Comparison of ENCODE assay signal across 2 cellular contexts in the genomic region with DNA sequence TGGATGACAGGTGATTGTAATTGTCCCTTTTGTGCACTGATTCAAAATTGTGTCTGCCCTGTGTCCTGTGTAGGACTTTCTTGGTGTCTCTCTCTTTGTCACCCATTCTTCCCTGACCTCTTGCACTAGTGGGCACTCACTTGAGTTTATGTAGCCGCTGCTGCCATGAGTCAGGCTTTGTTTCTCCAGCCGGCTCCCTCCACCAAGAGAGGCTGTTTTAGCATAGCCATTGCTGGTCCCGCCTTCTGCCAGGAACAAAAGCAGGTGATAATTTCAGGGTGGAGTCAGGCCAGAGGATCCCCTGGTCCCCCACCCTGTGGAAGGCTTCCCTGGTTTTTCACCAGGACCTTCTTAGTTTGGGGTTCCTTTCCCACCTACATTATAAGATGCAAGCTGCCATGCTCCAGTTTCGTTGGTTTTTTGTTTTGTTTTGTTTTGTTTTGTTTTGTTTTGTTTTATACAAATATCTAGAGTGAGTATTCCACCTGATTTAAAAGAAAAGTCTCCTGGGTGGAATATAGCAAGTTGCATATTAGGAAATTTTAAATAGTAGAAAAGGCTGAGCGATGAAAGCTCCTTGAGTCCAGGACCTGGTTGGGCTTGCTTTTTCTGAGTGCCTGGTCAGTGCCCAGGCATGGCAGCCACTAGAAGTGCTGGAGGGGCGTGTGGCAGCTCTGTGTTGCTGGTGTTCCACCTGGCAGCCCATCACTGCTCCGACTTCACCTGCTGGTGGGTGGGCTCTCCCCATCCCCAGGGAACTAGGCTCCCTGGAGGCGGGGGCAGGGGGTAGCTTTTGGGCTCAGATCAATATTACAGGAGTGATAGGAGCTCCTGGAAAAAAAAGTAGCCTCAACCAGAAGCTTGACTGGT.
TF ChIP-seq lines count a peak whose summit lies in the region.

No MANE protein-coding gene starts in this region.

TF ChIP-seq in WTC11, 78 proteins besides CTCF, POLR2A, EP300 and RAD21:
- TF ChIP-seq SP1 (CRISPR knock-in tag; conservative IDR thresholded peaks at IDR 0.05) (no peak), CBFB (CRISPR knock-in tag; IDR thresholded peaks at IDR 0.05; ENCODE audit: low read depth) (no peak), TEAD1 (CRISPR knock-in tag; IDR thresholded peaks at IDR 0.05) (no peak), NFE2L1 (CRISPR knock-in tag; IDR thresholded peaks at IDR 0.05) (no peak), TCF7 (CRISPR knock-in tag; IDR thresholded peaks at IDR 0.05; ENCODE audit: low read depth) (no peak)
- TF ChIP-seq, protein P1, sequence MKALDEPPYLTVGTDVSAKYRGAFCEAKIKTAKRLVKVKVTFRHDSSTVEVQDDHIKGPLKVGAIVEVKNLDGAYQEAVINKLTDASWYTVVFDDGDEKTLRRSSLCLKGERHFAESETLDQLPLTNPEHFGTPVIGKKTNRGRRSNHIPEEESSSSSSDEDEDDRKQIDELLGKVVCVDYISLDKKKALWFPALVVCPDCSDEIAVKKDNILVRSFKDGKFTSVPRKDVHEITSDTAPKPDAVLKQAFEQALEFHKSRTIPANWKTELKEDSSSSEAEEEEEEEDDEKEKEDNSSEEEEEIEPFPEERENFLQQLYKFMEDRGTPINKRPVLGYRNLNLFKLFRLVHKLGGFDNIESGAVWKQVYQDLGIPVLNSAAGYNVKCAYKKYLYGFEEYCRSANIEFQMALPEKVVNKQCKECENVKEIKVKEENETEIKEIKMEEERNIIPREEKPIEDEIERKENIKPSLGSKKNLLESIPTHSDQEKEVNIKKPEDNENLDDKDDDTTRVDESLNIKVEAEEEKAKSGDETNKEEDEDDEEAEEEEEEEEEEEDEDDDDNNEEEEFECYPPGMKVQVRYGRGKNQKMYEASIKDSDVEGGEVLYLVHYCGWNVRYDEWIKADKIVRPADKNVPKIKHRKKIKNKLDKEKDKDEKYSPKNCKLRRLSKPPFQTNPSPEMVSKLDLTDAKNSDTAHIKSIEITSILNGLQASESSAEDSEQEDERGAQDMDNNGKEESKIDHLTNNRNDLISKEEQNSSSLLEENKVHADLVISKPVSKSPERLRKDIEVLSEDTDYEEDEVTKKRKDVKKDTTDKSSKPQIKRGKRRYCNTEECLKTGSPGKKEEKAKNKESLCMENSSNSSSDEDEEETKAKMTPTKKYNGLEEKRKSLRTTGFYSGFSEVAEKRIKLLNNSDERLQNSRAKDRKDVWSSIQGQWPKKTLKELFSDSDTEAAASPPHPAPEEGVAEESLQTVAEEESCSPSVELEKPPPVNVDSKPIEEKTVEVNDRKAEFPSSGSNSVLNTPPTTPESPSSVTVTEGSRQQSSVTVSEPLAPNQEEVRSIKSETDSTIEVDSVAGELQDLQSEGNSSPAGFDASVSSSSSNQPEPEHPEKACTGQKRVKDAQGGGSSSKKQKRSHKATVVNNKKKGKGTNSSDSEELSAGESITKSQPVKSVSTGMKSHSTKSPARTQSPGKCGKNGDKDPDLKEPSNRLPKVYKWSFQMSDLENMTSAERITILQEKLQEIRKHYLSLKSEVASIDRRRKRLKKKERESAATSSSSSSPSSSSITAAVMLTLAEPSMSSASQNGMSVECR (CRISPR knock-in tag; IDR thresholded peaks at IDR 0.05; ENCODE audit: borderline replicate concordance), result no peak
- TF ChIP-seq, protein P2, sequence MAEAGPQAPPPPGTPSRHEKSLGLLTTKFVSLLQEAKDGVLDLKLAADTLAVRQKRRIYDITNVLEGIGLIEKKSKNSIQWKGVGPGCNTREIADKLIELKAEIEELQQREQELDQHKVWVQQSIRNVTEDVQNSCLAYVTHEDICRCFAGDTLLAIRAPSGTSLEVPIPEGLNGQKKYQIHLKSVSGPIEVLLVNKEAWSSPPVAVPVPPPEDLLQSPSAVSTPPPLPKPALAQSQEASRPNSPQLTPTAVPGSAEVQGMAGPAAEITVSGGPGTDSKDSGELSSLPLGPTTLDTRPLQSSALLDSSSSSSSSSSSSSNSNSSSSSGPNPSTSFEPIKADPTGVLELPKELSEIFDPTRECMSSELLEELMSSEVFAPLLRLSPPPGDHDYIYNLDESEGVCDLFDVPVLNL (CRISPR knock-in tag; IDR thresholded peaks at IDR 0.05; ENCODE audit: borderline replicate concordance, low read depth), result no peak
TF ChIP-seq in WTC11: peak in this region for 0.

TF ChIP-seq in SK-N-SH treated with all-trans-retinoic acid at 6 μM for 48 hours, 23 proteins besides CTCF, POLR2A, EP300 and RAD21:
- TF ChIP-seq GLIS3 (CRISPR knock-in tag; IDR thresholded peaks at IDR 0.05), result no peak
- TF ChIP-seq ZNF70 (CRISPR knock-in tag; IDR thresholded peaks at IDR 0.05), result no peak
- TF ChIP-seq, protein P3, sequence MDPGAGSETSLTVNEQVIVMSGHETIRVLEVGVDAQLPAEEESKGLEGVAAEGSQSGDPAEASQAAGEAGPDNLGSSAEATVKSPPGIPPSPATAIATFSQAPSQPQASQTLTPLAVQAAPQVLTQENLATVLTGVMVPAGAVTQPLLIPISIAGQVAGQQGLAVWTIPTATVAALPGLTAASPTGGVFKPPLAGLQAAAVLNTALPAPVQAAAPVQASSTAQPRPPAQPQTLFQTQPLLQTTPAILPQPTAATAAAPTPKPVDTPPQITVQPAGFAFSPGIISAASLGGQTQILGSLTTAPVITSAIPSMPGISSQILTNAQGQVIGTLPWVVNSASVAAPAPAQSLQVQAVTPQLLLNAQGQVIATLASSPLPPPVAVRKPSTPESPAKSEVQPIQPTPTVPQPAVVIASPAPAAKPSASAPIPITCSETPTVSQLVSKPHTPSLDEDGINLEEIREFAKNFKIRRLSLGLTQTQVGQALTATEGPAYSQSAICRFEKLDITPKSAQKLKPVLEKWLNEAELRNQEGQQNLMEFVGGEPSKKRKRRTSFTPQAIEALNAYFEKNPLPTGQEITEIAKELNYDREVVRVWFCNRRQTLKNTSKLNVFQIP (CRISPR knock-in tag; IDR thresholded peaks at IDR 0.05; ENCODE audit: borderline replicate concordance, low read depth), result no peak
- TF ChIP-seq ZFP3 (CRISPR knock-in tag; IDR thresholded peaks at IDR 0.05), result no peak
- no peak for TF ChIP-seq CSDC2 (CRISPR knock-in tag; IDR thresholded peaks at IDR 0.05)
- no peak for TF ChIP-seq ZNF8 (CRISPR knock-in tag; IDR thresholded peaks at IDR 0.05)
- TF ChIP-seq, protein P4, sequence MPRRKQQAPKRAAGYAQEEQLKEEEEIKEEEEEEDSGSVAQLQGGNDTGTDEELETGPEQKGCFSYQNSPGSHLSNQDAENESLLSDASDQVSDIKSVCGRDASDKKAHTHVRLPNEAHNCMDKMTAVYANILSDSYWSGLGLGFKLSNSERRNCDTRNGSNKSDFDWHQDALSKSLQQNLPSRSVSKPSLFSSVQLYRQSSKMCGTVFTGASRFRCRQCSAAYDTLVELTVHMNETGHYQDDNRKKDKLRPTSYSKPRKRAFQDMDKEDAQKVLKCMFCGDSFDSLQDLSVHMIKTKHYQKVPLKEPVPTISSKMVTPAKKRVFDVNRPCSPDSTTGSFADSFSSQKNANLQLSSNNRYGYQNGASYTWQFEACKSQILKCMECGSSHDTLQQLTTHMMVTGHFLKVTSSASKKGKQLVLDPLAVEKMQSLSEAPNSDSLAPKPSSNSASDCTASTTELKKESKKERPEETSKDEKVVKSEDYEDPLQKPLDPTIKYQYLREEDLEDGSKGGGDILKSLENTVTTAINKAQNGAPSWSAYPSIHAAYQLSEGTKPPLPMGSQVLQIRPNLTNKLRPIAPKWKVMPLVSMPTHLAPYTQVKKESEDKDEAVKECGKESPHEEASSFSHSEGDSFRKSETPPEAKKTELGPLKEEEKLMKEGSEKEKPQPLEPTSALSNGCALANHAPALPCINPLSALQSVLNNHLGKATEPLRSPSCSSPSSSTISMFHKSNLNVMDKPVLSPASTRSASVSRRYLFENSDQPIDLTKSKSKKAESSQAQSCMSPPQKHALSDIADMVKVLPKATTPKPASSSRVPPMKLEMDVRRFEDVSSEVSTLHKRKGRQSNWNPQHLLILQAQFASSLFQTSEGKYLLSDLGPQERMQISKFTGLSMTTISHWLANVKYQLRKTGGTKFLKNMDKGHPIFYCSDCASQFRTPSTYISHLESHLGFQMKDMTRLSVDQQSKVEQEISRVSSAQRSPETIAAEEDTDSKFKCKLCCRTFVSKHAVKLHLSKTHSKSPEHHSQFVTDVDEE (CRISPR knock-in tag; IDR thresholded peaks at IDR 0.05), result no peak
- TF ChIP-seq ZNF565 (CRISPR knock-in tag; conservative IDR thresholded peaks at IDR 0.05; ENCODE audit: low read depth), result no peak
- TF ChIP-seq ZFP30 (CRISPR knock-in tag; IDR thresholded peaks at IDR 0.05), result no peak
- no peak for TF ChIP-seq PPARA (CRISPR knock-in tag; IDR thresholded peaks at IDR 0.05; ENCODE audit: borderline replicate concordance)
- no peak for TF ChIP-seq BACH2 (CRISPR knock-in tag; IDR thresholded peaks at IDR 0.05; ENCODE audit: borderline replicate concordance)
- TF ChIP-seq, protein P5, sequence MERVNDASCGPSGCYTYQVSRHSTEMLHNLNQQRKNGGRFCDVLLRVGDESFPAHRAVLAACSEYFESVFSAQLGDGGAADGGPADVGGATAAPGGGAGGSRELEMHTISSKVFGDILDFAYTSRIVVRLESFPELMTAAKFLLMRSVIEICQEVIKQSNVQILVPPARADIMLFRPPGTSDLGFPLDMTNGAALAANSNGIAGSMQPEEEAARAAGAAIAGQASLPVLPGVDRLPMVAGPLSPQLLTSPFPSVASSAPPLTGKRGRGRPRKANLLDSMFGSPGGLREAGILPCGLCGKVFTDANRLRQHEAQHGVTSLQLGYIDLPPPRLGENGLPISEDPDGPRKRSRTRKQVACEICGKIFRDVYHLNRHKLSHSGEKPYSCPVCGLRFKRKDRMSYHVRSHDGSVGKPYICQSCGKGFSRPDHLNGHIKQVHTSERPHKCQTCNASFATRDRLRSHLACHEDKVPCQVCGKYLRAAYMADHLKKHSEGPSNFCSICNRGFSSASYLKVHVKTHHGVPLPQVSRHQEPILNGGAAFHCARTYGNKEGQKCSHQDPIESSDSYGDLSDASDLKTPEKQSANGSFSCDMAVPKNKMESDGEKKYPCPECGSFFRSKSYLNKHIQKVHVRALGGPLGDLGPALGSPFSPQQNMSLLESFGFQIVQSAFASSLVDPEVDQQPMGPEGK (CRISPR knock-in tag; IDR thresholded peaks at IDR 0.05; ENCODE audit: borderline replicate concordance), result no peak
- no peak for TF ChIP-seq ZC3H10 (CRISPR knock-in tag; IDR thresholded peaks at IDR 0.05)
- TF ChIP-seq, protein P6, sequence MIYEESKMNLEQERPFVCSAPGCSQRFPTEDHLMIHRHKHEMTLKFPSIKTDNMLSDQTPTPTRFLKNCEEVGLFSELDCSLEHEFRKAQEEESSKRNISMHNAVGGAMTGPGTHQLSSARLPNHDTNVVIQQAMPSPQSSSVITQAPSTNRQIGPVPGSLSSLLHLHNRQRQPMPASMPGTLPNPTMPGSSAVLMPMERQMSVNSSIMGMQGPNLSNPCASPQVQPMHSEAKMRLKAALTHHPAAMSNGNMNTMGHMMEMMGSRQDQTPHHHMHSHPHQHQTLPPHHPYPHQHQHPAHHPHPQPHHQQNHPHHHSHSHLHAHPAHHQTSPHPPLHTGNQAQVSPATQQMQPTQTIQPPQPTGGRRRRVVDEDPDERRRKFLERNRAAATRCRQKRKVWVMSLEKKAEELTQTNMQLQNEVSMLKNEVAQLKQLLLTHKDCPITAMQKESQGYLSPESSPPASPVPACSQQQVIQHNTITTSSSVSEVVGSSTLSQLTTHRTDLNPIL (CRISPR knock-in tag; IDR thresholded peaks at IDR 0.05; ENCODE audit: low read depth), result no peak
- TF ChIP-seq TCF4 (CRISPR knock-in tag; IDR thresholded peaks at IDR 0.05; ENCODE audit: borderline replicate concordance), result no peak
- no peak for TF ChIP-seq ARNTL (CRISPR knock-in tag; IDR thresholded peaks at IDR 0.05; ENCODE audit: borderline replicate concordance, low read depth)
- TF ChIP-seq, protein P7, sequence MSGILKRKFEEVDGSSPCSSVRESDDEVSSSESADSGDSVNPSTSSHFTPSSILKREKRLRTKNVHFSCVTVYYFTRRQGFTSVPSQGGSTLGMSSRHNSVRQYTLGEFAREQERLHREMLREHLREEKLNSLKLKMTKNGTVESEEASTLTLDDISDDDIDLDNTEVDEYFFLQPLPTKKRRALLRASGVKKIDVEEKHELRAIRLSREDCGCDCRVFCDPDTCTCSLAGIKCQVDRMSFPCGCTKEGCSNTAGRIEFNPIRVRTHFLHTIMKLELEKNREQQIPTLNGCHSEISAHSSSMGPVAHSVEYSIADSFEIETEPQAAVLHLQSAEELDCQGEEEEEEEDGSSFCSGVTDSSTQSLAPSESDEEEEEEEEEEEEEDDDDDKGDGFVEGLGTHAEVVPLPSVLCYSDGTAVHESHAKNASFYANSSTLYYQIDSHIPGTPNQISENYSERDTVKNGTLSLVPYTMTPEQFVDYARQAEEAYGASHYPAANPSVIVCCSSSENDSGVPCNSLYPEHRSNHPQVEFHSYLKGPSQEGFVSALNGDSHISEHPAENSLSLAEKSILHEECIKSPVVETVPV (CRISPR knock-in tag; IDR thresholded peaks at IDR 0.05), result no peak
